Comparison of ENCODE assay signal across 8 cellular contexts in the genomic region with DNA sequence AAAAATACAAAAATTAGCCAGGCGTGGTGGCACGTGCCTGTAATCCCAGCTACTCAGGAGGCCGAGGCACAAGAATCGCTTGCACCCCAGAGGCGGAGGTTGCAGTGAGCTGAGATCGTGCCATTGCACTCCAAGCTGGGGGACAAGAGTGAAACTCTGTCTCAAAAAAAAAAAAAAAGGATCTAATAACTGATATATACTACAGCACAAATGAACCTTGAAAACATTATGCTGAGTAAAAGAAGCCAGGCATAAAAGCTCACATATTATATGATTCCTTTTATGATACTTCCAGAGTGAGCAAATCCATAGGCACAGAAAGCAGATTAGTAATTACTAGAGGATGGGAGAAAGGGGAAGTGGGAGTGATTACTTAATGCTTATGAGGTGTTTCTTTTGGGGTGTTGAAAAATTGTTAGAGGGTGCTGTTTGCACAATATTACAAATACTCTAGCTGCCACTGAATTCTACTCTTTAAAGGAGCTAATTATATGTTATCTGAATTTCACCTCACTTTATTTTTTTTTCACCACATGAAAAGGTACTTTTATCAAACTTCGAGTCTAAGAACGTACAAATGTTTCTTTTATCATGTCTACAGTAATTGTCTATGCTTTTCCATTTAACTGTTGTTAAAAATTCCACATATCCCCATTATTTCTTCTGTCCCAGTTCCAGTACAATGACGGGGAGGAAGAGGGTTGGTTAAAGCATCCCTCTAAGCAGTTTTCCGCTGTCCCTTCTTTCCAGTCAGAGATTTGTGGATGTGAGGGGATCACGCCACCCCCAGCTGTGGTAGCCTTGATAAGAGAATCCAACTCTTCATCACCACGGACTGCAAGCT.
DNase-seq lines count a peak whose midpoint lies in the region; TF ChIP-seq lines count a peak whose summit lies in the region.

No MANE protein-coding gene starts in this region.

- no peak for TF ChIP-seq CTCF in AG04449 (IDR thresholded peaks at IDR 0.05; ENCODE audit: insufficient read depth, low read length, missing control alignments)
- no peak for TF ChIP-seq CTCF in HL-60 (IDR thresholded peaks at IDR 0.05; ENCODE audit: insufficient read depth, low read length)
- TF ChIP-seq CTCF in breast epithelium (IDR thresholded peaks at IDR 0.05) = no peak

- intact Hi-C loops in breast epithelium (cut with DNase I; ENCODE audit: low total_unique reads) = no loop called here

- CTCF ChIA-PET in AG04449 (lab: Yijun Ruan, JAX) = interaction anchor here (1.4 to 2.0 kb wide), 2 partner anchors 19 to 342 kb away, joined by 4 to 6 read pairs; no protein-coding TSS in a partner anchor

- H3K9me3 ChIP-seq in breast epithelium = no peaks in the 10 kb centered on the region
- no peaks in the 10 kb centered on the region for H3K9me3 ChIP-seq in mucosa of rectum (ENCODE audit: control insufficient read depth in 2 of 2, low read length in 2 of 2)

- POLR2A ChIA-PET in AG04449 (lab: Yijun Ruan, JAX) = no interaction called here

- TF ChIP-seq POLR2A in breast epithelium (IDR thresholded peaks at IDR 0.05) = no peak

- H3K4me3 ChIP-seq in AG04449 (ENCODE audit: low read depth, low read length) = peak overlapping the region; percentile 40
- H3K4me3 ChIP-seq in HL-60 (replicated peaks; ENCODE audit: insufficient read depth, low read length) = peak overlapping the region; percentile 35
- peak overlapping the region; percentile 36 to 64 (median 47) for H3K4me3 ChIP-seq in breast epithelium
- peak overlapping the region; percentile 54 to 65 for H3K4me3 ChIP-seq in mucosa of rectum (ENCODE audit: low read length in 2 of 2)

- H3K4me1 ChIP-seq in breast epithelium (no peaks in the 10 kb centered on the region), mucosa of rectum (ENCODE audit: control insufficient read depth in 2 of 2, insufficient read depth in 2 of 2, low read length in 2 of 2) (no peaks in the 10 kb centered on the region)

- peak overlapping the region; percentile 39 to 47 for H3K9ac ChIP-seq in mucosa of rectum (ENCODE audit: low read depth in 1 of 2, low read length in 2 of 2)

- H3K36me3 ChIP-seq in breast epithelium (no peaks in the 10 kb centered on the region), mucosa of rectum (ENCODE audit: control insufficient read depth in 2 of 2, insufficient read depth in 2 of 2, low read length in 2 of 2) (no peaks in the 10 kb centered on the region)

- H3K27me3 ChIP-seq in HL-60 (ENCODE audit: insufficient read depth, poor library complexity, severe bottlenecking) (peaks cover 3% of the 10 kb centered on the region), breast epithelium (no peaks in the 10 kb centered on the region), mucosa of rectum (ENCODE audit: control insufficient read depth in 2 of 2, insufficient read depth in 2 of 2, low read length in 2 of 2) (no peaks in the 10 kb centered on the region)

- DNase-seq in AG04449 (ENCODE audit: low read depth, low spot score) = no peak
- DNase-seq in HL-60 (ENCODE audit: low read depth in 1 of 2, low spot score in 1 of 2) = peak; percentile 23 to 50
- no peak for DNase-seq in breast epithelium (ENCODE audit: low spot score in 2 of 2)
- no peak for DNase-seq in NCI-H226
- no peak for DNase-seq in DMS79 (lab: John Stamatoyannopoulos, UW)
- no peak for DNase-seq in NCI-H187 (lab: John Stamatoyannopoulos, UW)
- DNase-seq in NCI-H2029 treated with DMSO at 0.1 percent for 48 hours (lab: John Stamatoyannopoulos, UW) = no peak

- H3K27ac ChIP-seq in HL-60 (replicated peaks) = no peak overlapping the region
- peak overlapping the region; percentile 32 to 66 for H3K27ac ChIP-seq in breast epithelium
- H3K27ac ChIP-seq in mucosa of rectum (ENCODE audit: low read depth in 2 of 2, low read length in 2 of 2) = peak overlapping the region in 1 of 2 donors; percentile 13

Comparison
In these comparisons a context has a peak if more than half of its experiments do, and no peak if none do; other contexts are left out.
1. DNase-seq: peak in HL-60 (2 of 2); none in AG04449 (single experiment), breast epithelium (0 of 2), NCI-H226 (single experiment), DMS79 (single experiment), NCI-H187 (0 of 2) and NCI-H2029 treated with DMSO at 0.1 percent for 48 hours (single experiment).
2. Peak in every context shown above with its lines, with median percentiles within 50 percentile points of each other: H3K4me3 ChIP-seq.